8 cellular contexts compared by ENCODE assay signal in genomic region chr2:64751286-64752260, GRCh38.
A peak's percentile ranks its signal among the peaks of the same experiment; 100 is the strongest.
DNase-seq lines count a peak whose midpoint lies in the region; ATAC-seq, FAIRE-seq and TF ChIP-seq lines count a peak whose summit lies in the region.

No MANE protein-coding gene starts in this region.

- no peaks in the 10 kb centered on the region for H3K36me3 ChIP-seq in thoracic aorta

- DNase-seq in AG08396 (ENCODE audit: low spot score) (peak; percentile 98), GM12892 (ENCODE audit: insufficient read length) (peak; percentile 97), NCI-H1105 treated with DMSO at 0.1 percent for 48 hours (lab: John Stamatoyannopoulos, UW) (peak; percentile 100), T-helper 22 cell (ENCODE audit: low read depth) (peak; percentile 97), medulla oblongata (ENCODE audit: extremely low spot score) (peak; percentile 99), thoracic aorta (ENCODE audit: low spot score) (peak; percentile 97)
- DNase-seq in effector memory CD8-positive, alpha-beta T cell = peak in 1 of 3 experiments; percentile 17

- peaks cover 5% of the 10 kb centered on the region for H3K36me3 Mint-ChIP-seq in effector memory CD8-positive, alpha-beta T cell (ENCODE audit: insufficient read depth)

- H3K4me1 ChIP-seq in thoracic aorta (ENCODE audit: control insufficient read depth in 1 of 2, low read depth in 2 of 2) = peaks cover 15 to 25% of the 10 kb centered on the region in 2 donors

- ATAC-seq in HG02610 (IDR thresholded peaks at IDR 0.05; ENCODE audit: unreplicated experiment) = peak; percentile 82
- ATAC-seq in effector memory CD8-positive, alpha-beta T cell (replicated peaks) = no peak
- ATAC-seq in thoracic aorta (ENCODE audit: insufficient number of reproducible peaks, low FRiP score, low read depth) = peak; percentile 91

- peak overlapping the region; percentile 93 to 94 for H3K27ac ChIP-seq in thoracic aorta

- H3K9me3 ChIP-seq in thoracic aorta = no peaks in the 10 kb centered on the region

- no peaks in the 10 kb centered on the region for H3K27me3 ChIP-seq in thoracic aorta (replicated peaks; ENCODE audit: insufficient read depth)

- peak overlapping the region; percentile 79 for H3K4me3 ChIP-seq in thoracic aorta

- no peaks in the 10 kb centered on the region for H3K27me3 Mint-ChIP-seq in effector memory CD8-positive, alpha-beta T cell

- peak; percentile 51 for FAIRE-seq in GM12892 (lab: Jason Lieb, UNC)

- peak overlapping the region; percentile 89 to 94 for H3K27ac Mint-ChIP-seq in effector memory CD8-positive, alpha-beta T cell

- peak overlapping the region; percentile 92 to 95 for H3K4me3 Mint-ChIP-seq in effector memory CD8-positive, alpha-beta T cell

- peak; percentile 52; the same call in 1 of the 2 replicates for TF ChIP-seq POLR2A in GM12892 (IDR thresholded peaks at IDR 0.05; ENCODE audit: low read depth, low read length)

- no peaks in the 10 kb centered on the region for H3K9me3 Mint-ChIP-seq in effector memory CD8-positive, alpha-beta T cell

- H3K4me1 Mint-ChIP-seq in effector memory CD8-positive, alpha-beta T cell (ENCODE audit: low read depth in 2 of 2) = peaks cover 9 to 19% of the 10 kb centered on the region in 2 donors

- peak; percentile 60 for TF ChIP-seq CTCF in thoracic aorta (IDR thresholded peaks at IDR 0.05)
